ENCODE assay signal across 10 cellular contexts in the genomic region with DNA sequence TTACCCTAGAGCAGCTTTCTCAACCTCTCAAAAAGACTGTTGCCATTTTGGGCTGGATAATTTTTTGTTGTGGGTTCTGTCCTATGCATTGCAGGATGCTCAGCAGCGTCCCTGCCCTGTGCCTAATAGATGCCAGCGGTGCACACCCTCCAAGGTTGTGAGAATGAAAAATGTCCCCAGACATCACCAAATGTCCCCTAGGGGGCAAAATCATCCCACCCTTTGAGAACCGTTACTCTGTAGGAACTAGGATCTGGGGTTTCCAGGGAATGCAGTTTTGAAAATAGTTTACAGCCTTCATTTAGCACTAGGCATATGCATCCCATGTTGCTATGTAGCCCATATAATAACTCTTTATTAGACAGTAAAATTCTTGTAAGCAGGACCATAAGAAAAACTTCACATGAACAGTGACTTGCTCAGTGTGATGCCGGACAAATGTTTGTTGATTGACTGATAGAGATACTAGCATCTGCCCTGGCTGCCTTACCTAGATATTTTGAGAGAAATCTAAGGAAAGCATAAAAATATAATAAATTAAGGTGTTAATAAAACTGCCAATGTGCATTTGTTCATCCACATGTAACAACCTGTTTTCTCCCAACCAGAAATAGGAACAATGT.
DNase-seq lines count a peak whose midpoint lies in the region; ATAC-seq, FAIRE-seq and TF ChIP-seq lines count a peak whose summit lies in the region.
"Had no signal": no experiment of that assay in that cellular context is flagged by ENCODE, and none has a peak within 500 bp of the region (broad histone marks: within the 10 kb centered on the region; RNA-seq: fewer than 3 reads in every experiment).

No MANE protein-coding gene starts in this region.

- H2BK5ac ChIP-seq in IMR-90 (ENCODE audit: low read depth, low read length, poor library complexity, severe bottlenecking) = no peak overlapping the region

- TF ChIP-seq CTCF in D721Med (IDR thresholded peaks at IDR 0.05; ENCODE audit: insufficient read depth, missing control alignments) (peak; percentile 33), IMR-90 (conservative IDR thresholded peaks at IDR 0.05; ENCODE audit: low read depth, low read length) (no peak; the same call in 1 of the 2 replicates), adrenal gland (IDR thresholded peaks at IDR 0.05) (peak in 4 of 6 experiments; percentile 8 to 20 (median 18)), kidney epithelial cell (IDR thresholded peaks at IDR 0.05; ENCODE audit: insufficient read depth, low read length, poor library complexity, severe bottlenecking) (peak; percentile 15)

- H2AFZ ChIP-seq in IMR-90 (replicated peaks; ENCODE audit: low read length, poor library complexity) = no peak overlapping the region

- dilution Hi-C loops in IMR-90 (cut with HindIII; ENCODE audit: low sequenced_read_pairs, unreplicated experiment) = no loop called here

- H2AK5ac ChIP-seq in IMR-90 (ENCODE audit: low read depth, low read length) = no peak overlapping the region

- CTCF ChIA-PET in IMR-90 (lab: Yijun Ruan, JAX) = no interaction called here

- intact Hi-C loops in IMR-90 (cut with micrococcal nuclease) = no loop called here
- intact Hi-C loops in adrenal gland (cut with DNase I) = no loop called here

- H3K23ac ChIP-seq in IMR-90 (ENCODE audit: low read depth, low read length) = no peak overlapping the region

- no peak overlapping the region for H3K4me2 ChIP-seq in IMR-90 (ENCODE audit: low read depth, low read length)

- H3K4me1 ChIP-seq in IMR-90 (ENCODE audit: control insufficient read depth, insufficient read depth, low read length) = no peaks in the 10 kb centered on the region; the same call in 1 of the 2 replicates
- no peaks in the 10 kb centered on the region for H3K4me1 ChIP-seq in adrenal gland (replicated peaks in 1 of 2)
- H3K4me1 ChIP-seq in effector memory CD4-positive, alpha-beta T cell (ENCODE audit: control insufficient read depth, insufficient read depth, low read length, poor library complexity, severe bottlenecking) = no peaks in the 10 kb centered on the region

- no peak overlapping the region for H4K5ac ChIP-seq in IMR-90 (ENCODE audit: low read depth, low read length)

- H4K8ac ChIP-seq in IMR-90 (ENCODE audit: low read depth in 2 of 2, low read length in 2 of 2) = no peak overlapping the region

- no peaks in the 10 kb centered on the region for H4K20me1 ChIP-seq in IMR-90 (ENCODE audit: insufficient read depth, low read length)

- no peak overlapping the region for H3K4ac ChIP-seq in IMR-90 (ENCODE audit: low read depth, low read length)

- H3K36me3 ChIP-seq in IMR-90 (ENCODE audit: control insufficient read depth, insufficient read depth, low read length) (no peaks in the 10 kb centered on the region), adrenal gland (replicated peaks in 1 of 2) (no peaks in the 10 kb centered on the region), kidney epithelial cell (ENCODE audit: control insufficient read depth, insufficient read depth, low read length) (no peaks in the 10 kb centered on the region)
- H3K36me3 ChIP-seq in effector memory CD4-positive, alpha-beta T cell (ENCODE audit: control insufficient read depth, insufficient read depth, low read length) = no peaks in the 10 kb centered on the region

- POLR2A ChIA-PET in IMR-90 (lab: Charles Lee; ENCODE audit: unreplicated experiment) = no interaction called here

- no peak overlapping the region for H2BK20ac ChIP-seq in IMR-90 (ENCODE audit: low read depth, low read length)

- TF ChIP-seq POLR2A in IMR-90 (IDR thresholded peaks at IDR 0.05; ENCODE audit: low read depth, low read length) (no peak), adrenal gland (IDR thresholded peaks at IDR 0.05) (no peak)

- no peak overlapping the region for H4K91ac ChIP-seq in IMR-90 (ENCODE audit: insufficient read depth, low read depth, low read length)

- no peaks in the 10 kb centered on the region for H3K9me3 ChIP-seq in IMR-90 (ENCODE audit: control insufficient read depth, insufficient read depth, low read length)
- H3K9me3 ChIP-seq in adrenal gland (replicated peaks in 1 of 3) = no peaks in the 10 kb centered on the region
- no peaks in the 10 kb centered on the region for H3K9me3 ChIP-seq in effector memory CD4-positive, alpha-beta T cell (ENCODE audit: control insufficient read depth, low read length)

- H3K14ac ChIP-seq in IMR-90 (replicated peaks; ENCODE audit: low read depth, low read length) = no peak overlapping the region

- peak; percentile 17; the same call in 1 of the 2 replicates for TF ChIP-seq RAD21 in IMR-90 (IDR thresholded peaks at IDR 0.05; ENCODE audit: low read length)

- no peak overlapping the region for H3K9ac ChIP-seq in IMR-90 (ENCODE audit: low read depth, low read length)

- H3K56ac ChIP-seq in IMR-90 (ENCODE audit: extremely low read depth, insufficient read depth, low read length) = no peak overlapping the region

- BruUV-seq in IMR-90 (replicated peaks; lab: Mats Ljungman, UMichigan) = no TSS peak

- H2AK9ac ChIP-seq in IMR-90 (replicated peaks; ENCODE audit: low read depth, low read length, poor library complexity) = no peak overlapping the region

- DNase-seq in D721Med (ENCODE audit: insufficient read length, low spot score) = no peak
- no peak for DNase-seq in IMR-90
- peak in 1 of 7 donors; percentile 13 for DNase-seq in adrenal gland
- no peak for DNase-seq in kidney epithelial cell (ENCODE audit: low read depth)
- no peak for DNase-seq in effector memory CD4-positive, alpha-beta T cell
- DNase-seq: effector memory CD8-positive, alpha-beta T cell; NCI-H1092 had no signal

- no peak overlapping the region for H3K27ac ChIP-seq in IMR-90 (ENCODE audit: insufficient read depth, low read length)
- H3K27ac ChIP-seq in adrenal gland = no peak overlapping the region
- no peak overlapping the region for H3K27ac ChIP-seq in effector memory CD4-positive, alpha-beta T cell (ENCODE audit: insufficient read depth, low read length, poor library complexity, severe bottlenecking)

- ATAC-seq in IMR-90 (ENCODE audit: low read depth) = no peak
- ATAC-seq in GM18511 (IDR thresholded peaks at IDR 0.05; ENCODE audit: unreplicated experiment) = no peak
- no peak for ATAC-seq in GM18867 (IDR thresholded peaks at IDR 0.05; ENCODE audit: unreplicated experiment)
- no peak for ATAC-seq in HG03280 (IDR thresholded peaks at IDR 0.05; ENCODE audit: unreplicated experiment)
- ATAC-seq: effector memory CD8-positive, alpha-beta T cell had no signal

- H3K27me3 ChIP-seq in IMR-90 (ENCODE audit: control insufficient read depth, insufficient read depth, low read length) (peaks cover 6% of the 10 kb centered on the region; the same call in 1 of the 2 replicates), adrenal gland (no peaks in the 10 kb centered on the region), kidney epithelial cell (ENCODE audit: control insufficient read depth, insufficient read depth, low read length) (no peaks in the 10 kb centered on the region)
- no peaks in the 10 kb centered on the region for H3K27me3 ChIP-seq in effector memory CD4-positive, alpha-beta T cell (replicated peaks; ENCODE audit: control insufficient read depth, insufficient read depth, low read length, poor library complexity, severe bottlenecking)

- H3K4me3 ChIP-seq in IMR-90 (ENCODE audit: insufficient read depth, low read depth, low read length) = no peak overlapping the region
- no peak overlapping the region for H3K4me3 ChIP-seq in adrenal gland
- H3K4me3 ChIP-seq in kidney epithelial cell (ENCODE audit: low read depth, low read length) = no peak overlapping the region
- no peak overlapping the region for H3K4me3 ChIP-seq in effector memory CD4-positive, alpha-beta T cell (ENCODE audit: insufficient read depth, low read depth, low read length, poor library complexity, severe bottlenecking)

- FAIRE-seq in D721Med (lab: Jason Lieb, UNC) = no peak

- no peaks in the 10 kb centered on the region; the same call in 1 of the 2 replicates for H3K9me1 ChIP-seq in IMR-90 (ENCODE audit: insufficient read depth, low read length)

- WGBS in IMR-90 (ENCODE audit: extremely low coverage in 2 of 2, insufficient read length in 1 of 2), 2 experiments = no CpG with 5 or more reads among the region's 4 CpGs
- 52 to 60% (median 54%) methylated on average over 4 of the region's 4 CpGs for WGBS in adrenal gland, 4 donors

- no peak overlapping the region for H2BK15ac ChIP-seq in IMR-90 (ENCODE audit: low read depth, low read length)

- H3K18ac ChIP-seq in IMR-90 (ENCODE audit: low read depth, low read length) = no peak overlapping the region

- H2BK120ac ChIP-seq in IMR-90 (ENCODE audit: low read depth, low read length) = no peak overlapping the region

- H3K79me1 ChIP-seq in IMR-90 (ENCODE audit: low read depth in 1 of 2, low read length in 2 of 2) = no peaks in the 10 kb centered on the region

- in situ Hi-C loops in IMR-90 (cut with MboI; ENCODE audit: low sequenced_read_pairs) = no loop called here

TF ChIP-seq in IMR-90, 13 proteins besides CTCF, POLR2A, EP300 and RAD21:
- TF ChIP-seq MAZ (IDR thresholded peaks at IDR 0.05; ENCODE audit: borderline replicate concordance, low read depth, low read length) (no peak), CHD1 (IDR thresholded peaks at IDR 0.05; ENCODE audit: low read depth, low read length) (no peak), FOS (IDR thresholded peaks at IDR 0.05; ENCODE audit: low read depth, low read length) (no peak), RFX5 (IDR thresholded peaks at IDR 0.05; ENCODE audit: low read depth, low read length) (no peak), MXI1 (IDR thresholded peaks at IDR 0.05; ENCODE audit: borderline replicate concordance, low read depth, low read length) (no peak), CEBPB (IDR thresholded peaks at IDR 0.05; ENCODE audit: low read depth, low read length) (no peak), SMC3 (IDR thresholded peaks at IDR 0.05; ENCODE audit: low read depth, low read length) (0 out of 2 replicates have a peak, but pooled peaks have one; percentile 15), BHLHE40 (IDR thresholded peaks at IDR 0.05; ENCODE audit: low read depth, low read length) (no peak)
